In genomic region chr19:13629687-13630357, GRCh38 we compare ENCODE assay signal across 11 cellular contexts.
A peak's percentile ranks its signal among the peaks of the same experiment; 100 is the strongest.
DNase-seq lines count a peak whose midpoint lies in the region; FAIRE-seq and TF ChIP-seq lines count a peak whose summit lies in the region.
"Had no signal": no experiment of that assay in that cellular context is flagged by ENCODE, and none has a peak within 500 bp of the region (broad histone marks: within the 10 kb centered on the region; RNA-seq: fewer than 3 reads in every experiment).

No MANE protein-coding gene starts in this region.

- peaks cover 19% of the 10 kb centered on the region for H3K4me1 ChIP-seq in SJCRH30

- no peak for TF ChIP-seq CTCF in AG04449 (IDR thresholded peaks at IDR 0.05; ENCODE audit: insufficient read depth, low read length, missing control alignments)

- CTCF ChIA-PET in AG04449 (lab: Yijun Ruan, JAX), result no interaction called here

- peak; percentile 36 for DNase-seq in AG04449 (ENCODE audit: low read depth, low spot score)
- DNase-seq in Daoy (ENCODE audit: low read depth), result peak; percentile 26
- peak; percentile 33 for DNase-seq in RCC 7860 (ENCODE audit: low spot score)
- DNase-seq in fibroblast of peridontal ligament (ENCODE audit: extremely low read depth), result peak; percentile 72
- DNase-seq in HTR-8/SVneo (ENCODE audit: insufficient read length, low spot score), result no peak
- DNase-seq in NCI-H524 (lab: John Stamatoyannopoulos, UW), result no peak
- no peak for DNase-seq in SJCRH30
- DNase-seq: NCI-H2029 treated with DMSO at 0.1 percent for 48 hours, SW 1271 had no signal

- H3K9me3 ChIP-seq in SJCRH30 (replicated peaks), result 0 out of 2 replicates have a peak, but pooled peaks cover 5% of the 10 kb centered on the region
- H3K9me3 ChIP-seq: gastroesophageal sphincter had no signal

- no peak overlapping the region for H3K27ac ChIP-seq in SJCRH30
- H3K27ac ChIP-seq: gastroesophageal sphincter had no signal

- H3K4me3 ChIP-seq in AG04449 (ENCODE audit: low read depth, low read length), result no peak overlapping the region
- H3K4me3 ChIP-seq in SJCRH30, result no peak overlapping the region
- H3K4me3 ChIP-seq: gastroesophageal sphincter had no signal

- H3K36me3 ChIP-seq in SJCRH30, result no peaks in the 10 kb centered on the region
- H3K36me3 ChIP-seq: gastroesophageal sphincter had no signal

- FAIRE-seq in RCC 7860 (lab: Jason Lieb, UNC), result no peak
- no peak for FAIRE-seq in HTR-8/SVneo (lab: Jason Lieb, UNC)
- FAIRE-seq: GM19239 had no signal

- peaks cover under 1% of the 10 kb centered on the region; the same call in 1 of the 2 replicates for H3K27me3 ChIP-seq in SJCRH30

- POLR2A ChIA-PET in AG04449 (lab: Yijun Ruan, JAX), result no interaction called here

Comparison
In these comparisons a context has a peak if more than half of its experiments do, and no peak if none do; other contexts are left out.
1. DNase-seq: peak in AG04449 (single experiment), Daoy (single experiment), RCC 7860 (single experiment) and fibroblast of peridontal ligament (single experiment); none in HTR-8/SVneo (single experiment), NCI-H524 (0 of 2) and SJCRH30 (0 of 2).